In the genomic region with DNA sequence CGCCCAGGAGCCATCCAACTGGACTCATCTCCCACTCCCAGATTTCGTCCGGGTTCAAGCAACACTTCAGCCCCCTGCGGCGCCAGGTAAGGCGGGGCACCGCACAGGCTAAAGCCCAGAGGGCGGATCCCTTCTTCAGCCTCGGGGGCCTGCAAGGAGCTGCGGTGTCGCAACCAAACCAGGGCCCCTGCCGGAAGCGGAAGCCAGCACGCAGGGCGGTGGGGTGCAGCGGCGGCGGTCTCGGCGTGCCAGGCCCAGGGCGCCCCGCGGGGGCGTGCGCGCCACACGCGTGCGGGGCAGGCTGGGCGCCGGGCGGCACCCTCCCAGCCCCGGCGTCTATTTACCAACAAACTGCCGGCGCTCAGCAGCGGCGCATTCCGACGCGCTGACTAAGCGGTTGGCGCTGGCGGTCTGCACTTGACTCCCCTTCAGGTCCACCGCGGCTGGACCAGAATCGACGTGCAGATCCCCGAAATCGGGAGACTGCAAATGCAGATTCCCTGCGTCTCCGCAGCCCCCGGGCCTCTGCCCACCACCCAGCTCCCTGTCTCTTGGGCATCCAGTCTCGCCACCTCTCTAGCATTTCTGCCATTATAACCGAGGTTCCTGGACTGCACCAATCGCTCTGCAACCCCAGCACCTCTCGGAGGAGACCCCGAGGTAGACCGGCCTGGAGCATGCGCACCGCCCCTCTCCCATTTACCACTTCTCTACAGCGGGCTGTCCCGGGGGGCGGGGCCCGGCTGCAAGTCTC, we compare ENCODE assay signal across 7 cellular contexts. TPM values are rescaled to one million over a fixed set of nuclear protein-coding genes. Genes with fewer than 3 reads are reported as not detected.
A peak's percentile ranks its signal among the peaks of the same experiment; 100 is the strongest.
DNase-seq lines count a peak whose midpoint lies in the region; ATAC-seq, FAIRE-seq and TF ChIP-seq lines count a peak whose summit lies in the region.

No MANE protein-coding gene starts in this region.

- DNase-seq in GM12892 (ENCODE audit: insufficient read length) (peak; percentile 84), IMR-90 (peak; percentile 39), SK-N-DZ (ENCODE audit: low spot score) (peak; percentile 64), left ventricle myocardium inferior (peak; percentile 46), gastrocnemius medialis (peak in 1 of 2 donors; percentile 23), SHP77 (lab: John Stamatoyannopoulos, UW) (no peak)
- DNase-seq in activated naive CD4-positive, alpha-beta T cell treated with anti-CD3 and anti-CD28 coated beads, Interleukin-2, amount 10 ng/mL, durations not matched to agents 7 days and 5 days: peak; percentile 79

- peak overlapping the region; percentile 73 for H3K4me2 ChIP-seq in IMR-90 (ENCODE audit: low read depth, low read length)

- H3K9me1 ChIP-seq in IMR-90 (ENCODE audit: insufficient read depth, low read length): no peaks in the 10 kb centered on the region

- peak overlapping the region; percentile 75 for H3K4me3 Mint-ChIP-seq in activated naive CD4-positive, alpha-beta T cell treated with anti-CD3 and anti-CD28 coated beads, Interleukin-2, amount 10 ng/mL, durations not matched to agents 7 days and 5 days

- H2BK5ac ChIP-seq in IMR-90 (ENCODE audit: low read depth, low read length, poor library complexity, severe bottlenecking): no peak overlapping the region

- intact Hi-C loops in IMR-90 (cut with micrococcal nuclease) (no loop called here), left ventricle myocardium inferior (cut with micrococcal nuclease) (no loop called here), gastrocnemius medialis (cut with DNase I; ENCODE audit: low total_unique reads) (no loop called here)

- TF ChIP-seq CTCF in IMR-90 (conservative IDR thresholded peaks at IDR 0.05; ENCODE audit: low read depth, low read length): no peak
- TF ChIP-seq CTCF in left ventricle myocardium inferior (IDR thresholded peaks at IDR 0.05; ENCODE audit: borderline replicate concordance): no peak
- TF ChIP-seq CTCF in gastrocnemius medialis (IDR thresholded peaks at IDR 0.05 in 4 of 5, conservative IDR thresholded peaks at IDR 0.05 in 1 of 5): no peak

- H3K27me3 ChIP-seq in IMR-90 (ENCODE audit: control insufficient read depth, insufficient read depth, low read length) (peaks cover 98% of the 10 kb centered on the region), left ventricle myocardium inferior (ENCODE audit: low read depth) (peaks cover 100% of the 10 kb centered on the region), gastrocnemius medialis (peaks cover 98 to 99% (median 98%) of the 10 kb centered on the region in 3 donors)

- no peak overlapping the region for H3K14ac ChIP-seq in IMR-90 (replicated peaks; ENCODE audit: low read depth, low read length)

- peaks cover 43% of the 10 kb centered on the region for H3K4me1 Mint-ChIP-seq in activated naive CD4-positive, alpha-beta T cell treated with anti-CD3 and anti-CD28 coated beads, Interleukin-2, amount 10 ng/mL, durations not matched to agents 7 days and 5 days

- peaks cover 3% of the 10 kb centered on the region for H3K36me3 Mint-ChIP-seq in activated naive CD4-positive, alpha-beta T cell treated with anti-CD3 and anti-CD28 coated beads, Interleukin-2, amount 10 ng/mL, durations not matched to agents 7 days and 5 days

- H3K9ac ChIP-seq in IMR-90 (ENCODE audit: low read depth, low read length): 0 out of 2 replicates have a peak overlapping the region, but pooled peaks have one; percentile 35

- no peak overlapping the region for H2AK5ac ChIP-seq in IMR-90 (ENCODE audit: low read depth, low read length)

- no peak overlapping the region for H3K23ac ChIP-seq in IMR-90 (ENCODE audit: low read depth, low read length)

- no peak overlapping the region for H3K27ac Mint-ChIP-seq in activated naive CD4-positive, alpha-beta T cell treated with anti-CD3 and anti-CD28 coated beads, Interleukin-2, amount 10 ng/mL, durations not matched to agents 7 days and 5 days

- H2BK15ac ChIP-seq in IMR-90 (ENCODE audit: low read depth, low read length): no peak overlapping the region

- H3K27me3 Mint-ChIP-seq in activated naive CD4-positive, alpha-beta T cell treated with anti-CD3 and anti-CD28 coated beads, Interleukin-2, amount 10 ng/mL, durations not matched to agents 7 days and 5 days: peaks cover 99% of the 10 kb centered on the region

- dilution Hi-C loops in IMR-90 (cut with HindIII; ENCODE audit: low sequenced_read_pairs, unreplicated experiment): no loop called here

- H2AK9ac ChIP-seq in IMR-90 (replicated peaks; ENCODE audit: low read depth, low read length, poor library complexity): no peak overlapping the region

- H4K8ac ChIP-seq in IMR-90 (ENCODE audit: low read depth in 2 of 2, low read length in 2 of 2): no peak overlapping the region

- peaks cover 1% of the 10 kb centered on the region for H4K20me1 ChIP-seq in IMR-90 (ENCODE audit: insufficient read depth, low read length)

- no peak overlapping the region for H3K56ac ChIP-seq in IMR-90 (ENCODE audit: extremely low read depth, insufficient read depth, low read length)

- POLR2A ChIA-PET in IMR-90 (lab: Charles Lee; ENCODE audit: unreplicated experiment): no interaction called here

- no peaks in the 10 kb centered on the region for H3K4me1 ChIP-seq in IMR-90 (ENCODE audit: control insufficient read depth, insufficient read depth, low read length)
- peaks cover 49% of the 10 kb centered on the region for H3K4me1 ChIP-seq in left ventricle myocardium inferior
- H3K4me1 ChIP-seq in gastrocnemius medialis: peaks cover 0 to 34% of the 10 kb centered on the region in 2 donors

- no peak overlapping the region for H3K4ac ChIP-seq in IMR-90 (ENCODE audit: low read depth, low read length)

- ATAC-seq in IMR-90 (ENCODE audit: low read depth) (peak; percentile 78), gastrocnemius medialis (peak in 1 of 2 donors; percentile 63)

- peak overlapping the region; percentile 52 for H2AFZ ChIP-seq in IMR-90 (replicated peaks; ENCODE audit: low read length, poor library complexity)

- BruUV-seq in IMR-90 (replicated peaks; lab: Mats Ljungman, UMichigan): no TSS peak

- peak overlapping the region; percentile 22 for H3K4me3 ChIP-seq in IMR-90 (ENCODE audit: insufficient read depth, low read depth, low read length)
- H3K4me3 ChIP-seq in left ventricle myocardium inferior: peak overlapping the region; percentile 64
- H3K4me3 ChIP-seq in gastrocnemius medialis: peak overlapping the region; percentile 24 to 70 (median 40)

- no peaks in the 10 kb centered on the region for H3K79me1 ChIP-seq in IMR-90 (ENCODE audit: low read depth in 1 of 2, low read length in 2 of 2)

- FAIRE-seq in GM12892 (lab: Jason Lieb, UNC): peak; percentile 73

- no peaks in the 10 kb centered on the region for H3K36me3 ChIP-seq in IMR-90 (ENCODE audit: control insufficient read depth, insufficient read depth, low read length)
- no peaks in the 10 kb centered on the region for H3K36me3 ChIP-seq in left ventricle myocardium inferior
- H3K36me3 ChIP-seq in gastrocnemius medialis: no peaks in the 10 kb centered on the region

- H2BK20ac ChIP-seq in IMR-90 (ENCODE audit: low read depth, low read length): no peak overlapping the region

- in situ Hi-C loops in IMR-90 (cut with MboI; ENCODE audit: low sequenced_read_pairs) (no loop called here), gastrocnemius medialis (cut with MboI; ENCODE audit: low sequenced_read_pairs in 4 of 4) (no loop called here)

- TF ChIP-seq POLR2A in GM12892 (IDR thresholded peaks at IDR 0.05; ENCODE audit: low read depth, low read length) (peak; percentile 31; the same call in 1 of the 2 replicates), IMR-90 (IDR thresholded peaks at IDR 0.05; ENCODE audit: low read depth, low read length) (no peak), gastrocnemius medialis (IDR thresholded peaks at IDR 0.05) (no peak)

- CTCF ChIA-PET in IMR-90 (lab: Yijun Ruan, JAX): interaction anchor here (0.7 kb wide), 1 partner anchor 297 kb away, joined by 3 read pairs; no protein-coding TSS in a partner anchor
- CTCF ChIA-PET in activated naive CD4-positive, alpha-beta T cell treated with anti-CD3 and anti-CD28 coated beads, Interleukin-2, amount 10 ng/mL, durations not matched to agents 7 days and 5 days (lab: Charles Lee): no interaction called here

- no peak overlapping the region for H3K18ac ChIP-seq in IMR-90 (ENCODE audit: low read depth, low read length)

- no peaks in the 10 kb centered on the region for H3K9me3 Mint-ChIP-seq in activated naive CD4-positive, alpha-beta T cell treated with anti-CD3 and anti-CD28 coated beads, Interleukin-2, amount 10 ng/mL, durations not matched to agents 7 days and 5 days

- H3K9me3 ChIP-seq in IMR-90 (ENCODE audit: control insufficient read depth, insufficient read depth, low read length) (peaks cover 19% of the 10 kb centered on the region), left ventricle myocardium inferior (replicated peaks) (no peaks in the 10 kb centered on the region), gastrocnemius medialis (no peaks in the 10 kb centered on the region)

- H4K5ac ChIP-seq in IMR-90 (ENCODE audit: low read depth, low read length): no peak overlapping the region

- no peak overlapping the region for H2BK120ac ChIP-seq in IMR-90 (ENCODE audit: low read depth, low read length)

- no peak for TF ChIP-seq RAD21 in IMR-90 (IDR thresholded peaks at IDR 0.05; ENCODE audit: low read length)

- H3K27ac ChIP-seq in IMR-90 (ENCODE audit: insufficient read depth, low read length) (no peak overlapping the region), left ventricle myocardium inferior (replicated peaks) (no peak overlapping the region), gastrocnemius medialis (no peak overlapping the region)

- H4K91ac ChIP-seq in IMR-90 (ENCODE audit: insufficient read depth, low read depth, low read length): no peak overlapping the region

- WGBS in IMR-90 (ENCODE audit: extremely low coverage in 2 of 2, insufficient read length in 1 of 2), 2 experiments: 0% methylated on average over 32 of the region's 65 CpGs; no CpG with 5 or more reads in 1 of the 2 experiments

TF ChIP-seq in IMR-90, 13 proteins besides CTCF, POLR2A, EP300 and RAD21 (continues in another document):
- no peak for TF ChIP-seq RCOR1 (IDR thresholded peaks at IDR 0.05; ENCODE audit: insufficient replicate concordance, low read length)

RNA-seq across cellular contexts. Expression of a gene that starts 0.4 kb away (rescaled TPM):
- polyA plus RNA-seq in GM12892 (2012; ENCODE audit: missing spikeins): 0.28 TPM
- total RNA-seq in IMR-90 (2012; rRNA removed) (not detected in 2 replicates), left ventricle myocardium inferior (not detected), gastrocnemius medialis (not detected)
- not detected in 2 replicates for polyA plus RNA-seq in IMR-90 (2012; rRNA removed)
- not detected in 2 replicates for polyA plus RNA-seq in IMR-90 (2012; cell fraction: cytosol; rRNA removed)
- polyA plus RNA-seq in IMR-90 (2012; cell fraction: nucleus; rRNA removed; ENCODE audit: low replicate concordance): 0.13 and 0.17 TPM in 2 replicates
- polyA plus RNA-seq in SK-N-DZ (2014; cell fraction: cytosol; rRNA removed): 0.17 TPM in 1 of 2 replicates, not detected in the other
- 0.84 and 1.9 TPM in 2 replicates for polyA plus RNA-seq in SK-N-DZ (2014; cell fraction: nucleus; rRNA removed)

RNA-seq across cellular contexts. Expression of a gene that starts 26.5 kb away (rescaled TPM):
- not detected for polyA plus RNA-seq in GM12892 (2012; ENCODE audit: missing spikeins)
- total RNA-seq in IMR-90 (2012; rRNA removed): not detected in 2 replicates
- polyA plus RNA-seq in IMR-90 (2012; rRNA removed): not detected in 2 replicates
- polyA plus RNA-seq in IMR-90 (2012; cell fraction: cytosol; rRNA removed): not detected in 2 replicates
- not detected in 2 replicates for polyA plus RNA-seq in IMR-90 (2012; cell fraction: nucleus; rRNA removed; ENCODE audit: low replicate concordance)
- not detected in 2 replicates for polyA plus RNA-seq in SK-N-DZ (2014; cell fraction: cytosol; rRNA removed)
- not detected in 2 replicates for polyA plus RNA-seq in SK-N-DZ (2014; cell fraction: nucleus; rRNA removed)
- total RNA-seq in left ventricle myocardium inferior: not detected
- total RNA-seq in gastrocnemius medialis: not detected

Comparison
In these comparisons a context has a peak if more than half of its experiments do, and no peak if none do; other contexts are left out.
1. DNase-seq: peak in GM12892 (single experiment), IMR-90 (single experiment), SK-N-DZ (single experiment), activated naive CD4-positive, alpha-beta T cell treated with anti-CD3 and anti-CD28 coated beads, Interleukin-2, amount 10 ng/mL, durations not matched to agents 7 days and 5 days (single experiment) and left ventricle myocardium inferior (single experiment); none in SHP77 (0 of 2).
2. Peak in every context shown above with its lines, with median percentiles within 50 percentile points of each other: H3K4me3 ChIP-seq.